Comparison of ENCODE assay signal across 18 cellular contexts in genomic region chr15:74674161-74674560, GRCh38. TPM values are rescaled to one million over a fixed set of nuclear protein-coding genes. Genes with fewer than 3 reads are reported as not detected.
DNase-seq lines count a peak whose midpoint lies in the region; ATAC-seq and TF ChIP-seq lines count a peak whose summit lies in the region.
"Had no signal": no experiment of that assay in that cellular context is flagged by ENCODE, and none has a peak within 500 bp of the region (broad histone marks: within the 10 kb centered on the region; RNA-seq: fewer than 3 reads in every experiment).

No MANE protein-coding gene starts in this region.

- POLR2A ChIA-PET in activated CD4-positive, alpha-beta memory T cell treated with anti-CD3 and anti-CD28 coated beads for 36 hours (lab: Charles Lee) = no interaction called here

- H3K4me3 ChIP-seq in CD4-positive, CD25-positive, alpha-beta regulatory T cell (ENCODE audit: low read depth, low read length) = no peak overlapping the region
- H3K4me3 ChIP-seq in epithelial cell of esophagus (ENCODE audit: low read length) (no peak overlapping the region), subcutaneous abdominal adipose tissue (ENCODE audit: low read depth in 1 of 5, low read length in 5 of 5) (no peak overlapping the region)
- H3K4me3 ChIP-seq: A549 had no signal

- no peak overlapping the region for H3K9ac ChIP-seq in subcutaneous abdominal adipose tissue (ENCODE audit: low read length in 5 of 5)

- H3K27ac ChIP-seq in CD4-positive, CD25-positive, alpha-beta regulatory T cell (ENCODE audit: insufficient read depth, low read length, poor library complexity, severe bottlenecking) = no peak overlapping the region
- peak overlapping the region; percentile 29 for H3K27ac ChIP-seq in subcutaneous abdominal adipose tissue (ENCODE audit: low read depth, low read length)
- H3K27ac ChIP-seq: 22Rv1, A549, C4-2B had no signal

- no peaks in the 10 kb centered on the region for H3K9me3 ChIP-seq in CD4-positive, CD25-positive, alpha-beta regulatory T cell (ENCODE audit: control insufficient read depth in 2 of 2, low read length in 2 of 2)
- H3K9me3 ChIP-seq in subcutaneous abdominal adipose tissue (ENCODE audit: control insufficient read depth in 5 of 5, low read length in 5 of 5) (no peaks in the 10 kb centered on the region), T-helper 17 cell (ENCODE audit: control insufficient read depth, low read length, poor library complexity, severe bottlenecking) (no peaks in the 10 kb centered on the region)
- H3K9me3 ChIP-seq: A549 had no signal

- no peaks in the 10 kb centered on the region for H3K9me3 Mint-ChIP-seq in CD4-positive, CD25-positive, alpha-beta regulatory T cell
- H3K9me3 Mint-ChIP-seq in nephron progenitor cell = no peaks in the 10 kb centered on the region
- no peaks in the 10 kb centered on the region for H3K9me3 Mint-ChIP-seq in activated CD4-positive, alpha-beta memory T cell treated with anti-CD3 and anti-CD28 coated beads for 36 hours
- H3K9me3 Mint-ChIP-seq: CD4-positive, alpha-beta memory T cell; H9 had no signal

- intact Hi-C loops in activated CD4-positive, alpha-beta memory T cell treated with anti-CD3 and anti-CD28 coated beads for 36 hours (cut with micrococcal nuclease) = no loop called here

- H3K36me3 Mint-ChIP-seq in CD4-positive, CD25-positive, alpha-beta regulatory T cell = peaks cover 25% of the 10 kb centered on the region
- H3K36me3 Mint-ChIP-seq in nephron progenitor cell (ENCODE audit: low read depth) (peaks cover 40% of the 10 kb centered on the region), T-helper 17 cell (ENCODE audit: low read depth) (peaks cover 12% of the 10 kb centered on the region)
- H3K36me3 Mint-ChIP-seq in activated CD4-positive, alpha-beta memory T cell treated with anti-CD3 and anti-CD28 coated beads for 36 hours = peaks cover 20% of the 10 kb centered on the region

- no peak for ATAC-seq in CD4-positive, CD25-positive, alpha-beta regulatory T cell (ENCODE audit: low read depth in 2 of 2)
- ATAC-seq in T-helper 17 cell = no peak
- ATAC-seq: A549 had no signal

- TF ChIP-seq CTCF in epithelial cell of esophagus (IDR thresholded peaks at IDR 0.05; ENCODE audit: insufficient read depth, low read depth, low read length, missing control alignments) (no peak), nephron progenitor cell (IDR thresholded peaks at IDR 0.05) (no peak)

- H3K4me1 ChIP-seq in CD4-positive, CD25-positive, alpha-beta regulatory T cell (ENCODE audit: control insufficient read depth, insufficient read depth, low read length, poor library complexity, severe bottlenecking) = no peaks in the 10 kb centered on the region
- H3K4me1 ChIP-seq in subcutaneous abdominal adipose tissue (ENCODE audit: control insufficient read depth in 5 of 5, insufficient read depth in 5 of 5, low read length in 5 of 5) = peaks cover 0 to 10% (median 0%) of the 10 kb centered on the region in 5 donors
- H3K4me1 ChIP-seq: A549 had no signal

- CTCF ChIA-PET in activated CD4-positive, alpha-beta memory T cell treated with anti-CD3 and anti-CD28 coated beads for 36 hours (lab: Charles Lee) = no interaction called here

- H3K27me3 ChIP-seq in CD4-positive, CD25-positive, alpha-beta regulatory T cell (ENCODE audit: control insufficient read depth, insufficient read depth, low read length) = no peaks in the 10 kb centered on the region
- no peaks in the 10 kb centered on the region for H3K27me3 ChIP-seq in subcutaneous abdominal adipose tissue (ENCODE audit: control insufficient read depth in 5 of 5, insufficient read depth in 4 of 5, low read length in 5 of 5)

- no peaks in the 10 kb centered on the region for H3K27me3 Mint-ChIP-seq in CD4-positive, CD25-positive, alpha-beta regulatory T cell
- no peaks in the 10 kb centered on the region for H3K27me3 Mint-ChIP-seq in nephron progenitor cell (ENCODE audit: low read depth, poor library complexity)
- no peaks in the 10 kb centered on the region for H3K27me3 Mint-ChIP-seq in activated CD4-positive, alpha-beta memory T cell treated with anti-CD3 and anti-CD28 coated beads for 36 hours
- H3K27me3 Mint-ChIP-seq in T-helper 17 cell = no peaks in the 10 kb centered on the region
- H3K27me3 Mint-ChIP-seq: CD4-positive, alpha-beta memory T cell had no signal

- H3K4me3 Mint-ChIP-seq in CD4-positive, CD25-positive, alpha-beta regulatory T cell = no peak overlapping the region
- H3K4me3 Mint-ChIP-seq in nephron progenitor cell = no peak overlapping the region
- H3K4me3 Mint-ChIP-seq in activated CD4-positive, alpha-beta memory T cell treated with anti-CD3 and anti-CD28 coated beads for 36 hours = no peak overlapping the region
- H3K4me3 Mint-ChIP-seq in T-helper 17 cell = no peak overlapping the region
- H3K4me3 Mint-ChIP-seq: CD4-positive, alpha-beta memory T cell; H9 had no signal

- peak overlapping the region in 2 of 3 donors; percentile 27 to 40 for H3K27ac Mint-ChIP-seq in CD4-positive, CD25-positive, alpha-beta regulatory T cell
- peak overlapping the region; percentile 13 for H3K27ac Mint-ChIP-seq in nephron progenitor cell
- no peak overlapping the region for H3K27ac Mint-ChIP-seq in activated CD4-positive, alpha-beta memory T cell treated with anti-CD3 and anti-CD28 coated beads for 36 hours
- no peak overlapping the region for H3K27ac Mint-ChIP-seq in T-helper 17 cell
- H3K27ac Mint-ChIP-seq: H9 had no signal

- H3K36me3 ChIP-seq in CD4-positive, CD25-positive, alpha-beta regulatory T cell (ENCODE audit: control insufficient read depth, insufficient read depth, low read length) = peaks cover 30% of the 10 kb centered on the region
- H3K36me3 ChIP-seq in subcutaneous abdominal adipose tissue (ENCODE audit: control insufficient read depth in 5 of 5, insufficient read depth in 5 of 5, low read length in 5 of 5) = peaks cover 12 to 34% (median 26%) of the 10 kb centered on the region in 5 donors

- H3K4me1 Mint-ChIP-seq in CD4-positive, CD25-positive, alpha-beta regulatory T cell = peaks cover 8 to 12% (median 10%) of the 10 kb centered on the region in 4 donors
- H3K4me1 Mint-ChIP-seq in nephron progenitor cell (no peaks in the 10 kb centered on the region), T-helper 17 cell (peaks cover 20% of the 10 kb centered on the region)
- peaks cover 8% of the 10 kb centered on the region for H3K4me1 Mint-ChIP-seq in activated CD4-positive, alpha-beta memory T cell treated with anti-CD3 and anti-CD28 coated beads for 36 hours (ENCODE audit: low read depth)
- H3K4me1 Mint-ChIP-seq: H9 had no signal

- DNase-seq in CD4-positive, CD25-positive, alpha-beta regulatory T cell = no peak
- peak; percentile 34 for DNase-seq in epithelial cell of esophagus (ENCODE audit: low read depth)
- no peak for DNase-seq in nephron progenitor cell
- no peak for DNase-seq in activated CD4-positive, alpha-beta memory T cell treated with anti-CD3 and anti-CD28 coated beads for 36 hours
- DNase-seq in hippocampal formation (lab: John Stamatoyannopoulos, UW) = no peak
- no peak for DNase-seq in SIG-M5 treated with dmso at 0.1 percent for 504 hours (lab: John Stamatoyannopoulos, UW; ENCODE audit: unreplicated experiment)
- DNase-seq in T-helper 17 cell = no peak
- DNase-seq: AML-193; Calu3; CD4-positive, alpha-beta memory T cell; DMS79 treated with DMSO at 0.1 percent for 48 hours; GF-D8; H9 had no signal

RNA-seq across cellular contexts. Expression of gene EDC3, which starts 21.7 kb away (rescaled TPM):
- 22.3 TPM for total RNA-seq in CD4-positive, CD25-positive, alpha-beta regulatory T cell
- 10 to 100 TPM; 22.2 to 30.2 (median 26.8) TPM for polyA plus RNA-seq in CD4-positive, CD25-positive, alpha-beta regulatory T cell
- total RNA-seq in activated CD4-positive, alpha-beta memory T cell treated with anti-CD3 and anti-CD28 coated beads for 36 hours = 10 to 100 TPM; 36.8 to 39.9 TPM
- 10 to 100 TPM; 18.1 to 24.0 TPM for total RNA-seq in T-helper 17 cell

RNA-seq across cellular contexts. Expression of gene CYP1A1, which starts 51.2 kb away (rescaled TPM):
- not detected for total RNA-seq in CD4-positive, CD25-positive, alpha-beta regulatory T cell
- not detected for polyA plus RNA-seq in CD4-positive, CD25-positive, alpha-beta regulatory T cell
- total RNA-seq in activated CD4-positive, alpha-beta memory T cell treated with anti-CD3 and anti-CD28 coated beads for 36 hours = 1 to 10 TPM in 1 of 2 experiments, under 1 TPM in 1; 0.64 to 1.1 TPM
- total RNA-seq in T-helper 17 cell = under 1 TPM in 1 of 2 donors, not detected in 1; 0.13 TPM
- polyA plus RNA-seq: BJ; CD4-positive, alpha-beta memory T cell had no signal

RNA-seq across cellular contexts. Expression of gene CLK3, which starts 58.5 kb away (rescaled TPM):
- 289 TPM for total RNA-seq in CD4-positive, CD25-positive, alpha-beta regulatory T cell
- polyA plus RNA-seq in CD4-positive, CD25-positive, alpha-beta regulatory T cell = 10 to 100 TPM; 58.4 to 79.7 (median 75.0) TPM
- 100 to 1,000 TPM; 118 to 124 TPM for total RNA-seq in activated CD4-positive, alpha-beta memory T cell treated with anti-CD3 and anti-CD28 coated beads for 36 hours
- total RNA-seq in T-helper 17 cell = 100 to 1,000 TPM; 216 to 243 TPM

Comparison
In these comparisons a context has a peak if more than half of its experiments do, and no peak if none do; other contexts are left out.
1. H3K27ac Mint-ChIP-seq: peak in CD4-positive, CD25-positive, alpha-beta regulatory T cell (2 of 3) and nephron progenitor cell (single experiment); none in activated CD4-positive, alpha-beta memory T cell treated with anti-CD3 and anti-CD28 coated beads for 36 hours (single experiment) and T-helper 17 cell (single experiment).